ENCODE assay signal across 1 cellular context in genomic region chr3:129618186-129618820, GRCh38.
TF ChIP-seq lines count a peak whose summit lies in the region.

No MANE protein-coding gene starts in this region.

TF ChIP-seq in GM12878, 131 proteins besides CTCF, POLR2A, EP300 and RAD21:
- TF ChIP-seq NRF1 (conservative IDR thresholded peaks at IDR 0.05; ENCODE audit: low read depth, low read length) (no peak), SUPT20H (IDR thresholded peaks at IDR 0.05; ENCODE audit: borderline replicate concordance, control insufficient read depth, low read depth, low read length) (no peak), SPI1 (IDR thresholded peaks at IDR 0.05; ENCODE audit: borderline replicate concordance, insufficient read depth, low read depth, low read length) (peak; percentile 42; the same call in 1 of the 2 replicates), EGR1 (IDR thresholded peaks at IDR 0.05; ENCODE audit: borderline replicate concordance in 1 of 2, low read depth in 2 of 2, low read length in 2 of 2) (no peak), BRCA1 (IDR thresholded peaks at IDR 0.05; ENCODE audit: low read depth, low read length) (no peak)
